In genomic region chr13:19759669-19760068, GRCh38 we compare ENCODE assay signal across 18 cellular contexts.
"Had no signal": no experiment of that assay in that cellular context is flagged by ENCODE, and none has a peak within 500 bp of the region (broad histone marks: within the 10 kb centered on the region; RNA-seq: fewer than 3 reads in every experiment).

No MANE protein-coding gene starts in this region.

- H3K9me3 ChIP-seq: body of pancreas, gastroesophageal sphincter, heart left ventricle, left lung, stomach, upper lobe of left lung had no signal

- ATAC-seq: body of pancreas, esophagus mucosa, gastroesophageal sphincter, heart left ventricle, left lung had no signal

- H3K27me3 ChIP-seq: body of pancreas, gastroesophageal sphincter, heart left ventricle, left lung, stomach, upper lobe of left lung had no signal

- FAIRE-seq: endometrium, kidney had no signal

- H3K4me1 ChIP-seq: body of pancreas had no signal

- DNase-seq: activated CD4-positive, alpha-beta T cell treated with anti-CD3 and anti-CD28 coated beads, Interleukin-2, amount 50 U/mL, for 4 hours; activated naive CD4-positive, alpha-beta T cell; activated naive CD8-positive, alpha-beta T cell treated with anti-CD3 and anti-CD28 coated beads for 36 hours; amniotic stem cell; body of pancreas; caudate nucleus; heart left ventricle; kidney; left lung; midbrain; occipital lobe; stimulated activated CD4-positive, alpha-beta T cell treated with anti-CD3 and anti-CD28 coated beads, Interleukin-2, amount 100 ng/mL, for 48 hours; stomach; upper lobe of left lung had no signal

- H3K27ac ChIP-seq: body of pancreas, coronary artery, gastroesophageal sphincter, heart left ventricle, left lung, stomach, upper lobe of left lung had no signal

- H3K4me3 ChIP-seq: body of pancreas, coronary artery, gastroesophageal sphincter, heart left ventricle, left lung, stomach, upper lobe of left lung had no signal
